8 cellular contexts compared by ENCODE assay signal in genomic region chr18:23438046-23438377, GRCh38. TPM values are rescaled to one million over a fixed set of nuclear protein-coding genes. Genes with fewer than 3 reads are reported as not detected.
DNase-seq lines count a peak whose midpoint lies in the region; ATAC-seq and TF ChIP-seq lines count a peak whose summit lies in the region.

No MANE protein-coding gene starts in this region.

- CTCF ChIA-PET in AG04450 (lab: Charles Lee): no interaction called here

- no peak overlapping the region for H3K27ac Mint-ChIP-seq in chondrocyte (ENCODE audit: unreplicated experiment)
- peak overlapping the region in 1 of 2 donors; percentile 85 for H3K27ac Mint-ChIP-seq in natural killer cell

- 0 out of 2 replicates have a peak, but pooled peaks cover 3% of the 10 kb centered on the region for H3K4me1 ChIP-seq in HUES64 (ENCODE audit: insufficient read depth, low read length)

- H3K4me3 ChIP-seq in AG04450 (ENCODE audit: low read depth, low read length) (peak overlapping the region; percentile 98), HUES64 (ENCODE audit: low read length) (peak overlapping the region; percentile 72)

- WGBS in HUES64: 57% methylated on average over 4 of the region's 5 CpGs

- POLR2A ChIA-PET in AG04450 (lab: Yijun Ruan, JAX): interaction anchor here (1.6 kb wide), 1 partner anchor 15 kb away, joined by 6 read pairs; the partner anchor contains the start of gene RIOK3

- H3K36me3 Mint-ChIP-seq in chondrocyte (ENCODE audit: low read depth) (no peaks in the 10 kb centered on the region), natural killer cell (no peaks in the 10 kb centered on the region)

- H3K27me3 Mint-ChIP-seq in chondrocyte (ENCODE audit: low read depth) (no peaks in the 10 kb centered on the region), natural killer cell (ENCODE audit: low read depth in 2 of 2) (no peaks in the 10 kb centered on the region)

- intact Hi-C loops in natural killer cell (cut with micrococcal nuclease): loop anchor here (1.0 kb wide), 1 partner anchor 15 kb away; the partner anchor contains the start of gene RIOK3

- no peaks in the 10 kb centered on the region for H3K36me3 ChIP-seq in HUES64 (ENCODE audit: insufficient read depth, low read length)

- H3K9me3 ChIP-seq in AG04450 (ENCODE audit: control insufficient read depth, insufficient read depth, low read length) (no peaks in the 10 kb centered on the region; the same call in 1 of the 2 replicates), HUES64 (ENCODE audit: insufficient read depth, low read depth, low read length) (no peaks in the 10 kb centered on the region)

- H3K27me3 ChIP-seq in AG04450 (ENCODE audit: control insufficient read depth, insufficient read depth, low read length): peaks cover 5% of the 10 kb centered on the region
- H3K27me3 ChIP-seq in HUES64 (ENCODE audit: insufficient read depth, low read length): no peaks in the 10 kb centered on the region

- no peak for TF ChIP-seq CTCF in AG04450 (IDR thresholded peaks at IDR 0.05; ENCODE audit: low read depth, low read length)
- TF ChIP-seq CTCF in chondrocyte (IDR thresholded peaks at IDR 0.05): no peak
- TF ChIP-seq CTCF in natural killer cell (IDR thresholded peaks at IDR 0.05): no peak

- H3K4me3 Mint-ChIP-seq in chondrocyte (ENCODE audit: unreplicated experiment): peak overlapping the region; percentile 90
- peak overlapping the region; percentile 90 for H3K4me3 Mint-ChIP-seq in natural killer cell

- no peak overlapping the region for H3K9ac ChIP-seq in HUES64 (ENCODE audit: low read depth, low read length)

- no peak for ATAC-seq in natural killer cell

- DNase-seq in AG04450 (ENCODE audit: low read depth, low spot score) (no peak), chondrocyte (ENCODE audit: low spot score) (no peak), natural killer cell (no peak), SHP77 treated with DMSO at 0.1 percent for 48 hours (lab: John Stamatoyannopoulos, UW) (no peak), NCI-H2227 (lab: John Stamatoyannopoulos, UW; ENCODE audit: unreplicated experiment) (no peak), NCI-H510A treated with DMSO at 0.1 percent for 48 hours (lab: John Stamatoyannopoulos, UW) (no peak)
- DNase-seq in activated effector memory CD4-positive, alpha-beta T cell treated with anti-CD3 and anti-CD28 coated beads, Interleukin-2, amount 50 U/mL, for 16 hours: no peak

- H3K27ac ChIP-seq in AG04450 (ENCODE audit: low read depth, low read length) (no peak overlapping the region), HUES64 (ENCODE audit: low read depth, low read length) (no peak overlapping the region)

- H3K4me1 Mint-ChIP-seq in chondrocyte (ENCODE audit: low read depth) (peaks cover 11% of the 10 kb centered on the region), natural killer cell (peaks cover 7 to 15% of the 10 kb centered on the region in 2 donors)

- H3K9me3 Mint-ChIP-seq in chondrocyte (ENCODE audit: low read depth) (no peaks in the 10 kb centered on the region), natural killer cell (no peaks in the 10 kb centered on the region)

RNA-seq across cellular contexts. Expression of gene RIOK3, which starts 15.1 kb away (rescaled TPM):
- 36.2 and 48.2 TPM in 2 replicates for polyA plus RNA-seq in AG04450 (2011; rRNA removed)
- 26.5 and 39.0 TPM in 2 replicates for polyA minus RNA-seq in AG04450 (2011; rRNA and poly(A)+ RNA removed)
- polyA plus RNA-seq in HUES64 (2013, experiment 1 of 2): 28.7 TPM
- polyA plus RNA-seq in HUES64 (2013, experiment 2 of 2): 21.6 TPM
- total RNA-seq in chondrocyte: 50.3 to 51.5 TPM (median 51.4 TPM) in 3 replicates
- total RNA-seq in natural killer cell: 100 to 1,000 TPM; 164 to 233 (median 182) TPM
